ENCODE assay signal across 21 cellular contexts in the genomic region with DNA sequence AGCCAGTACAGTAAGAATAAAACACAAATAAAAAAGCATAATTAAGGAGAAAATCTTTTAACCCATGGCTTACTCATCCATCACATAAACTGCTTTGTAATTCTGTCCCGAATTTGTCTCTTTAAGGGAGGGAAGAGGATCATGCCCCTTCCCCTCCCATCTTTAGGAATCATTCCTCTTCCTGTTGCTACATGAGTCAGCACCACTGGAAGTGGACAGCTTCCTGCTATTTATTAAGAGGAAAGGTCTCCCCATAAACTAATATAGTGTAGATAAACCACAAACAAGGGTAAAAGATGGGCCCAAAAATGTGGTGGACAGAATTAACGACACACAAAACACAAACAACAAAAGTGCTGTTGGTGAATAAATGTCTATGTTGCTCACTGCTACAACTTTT.
DNase-seq lines count a peak whose midpoint lies in the region; ATAC-seq and TF ChIP-seq lines count a peak whose summit lies in the region.
"Had no signal": no experiment of that assay in that cellular context is flagged by ENCODE, and none has a peak within 500 bp of the region (broad histone marks: within the 10 kb centered on the region; RNA-seq: fewer than 3 reads in every experiment).

No MANE protein-coding gene starts in this region.

- peaks cover 24% of the 10 kb centered on the region for H3K4me1 Mint-ChIP-seq in activated naive CD8-positive, alpha-beta T cell treated with anti-CD3 and anti-CD28 coated beads for 36 hours
- peaks cover 7 to 38% (median 29%) of the 10 kb centered on the region in 7 donors for H3K4me1 Mint-ChIP-seq in naive thymus-derived CD4-positive, alpha-beta T cell

- POLR2A ChIA-PET in SK-N-SH (lab: Yijun Ruan, JAX) = no interaction called here
- POLR2A ChIA-PET in PC-3 (lab: Charles Lee; ENCODE audit: unreplicated experiment) = no interaction called here
- POLR2A ChIA-PET in naive thymus-derived CD4-positive, alpha-beta T cell (lab: Charles Lee) = no interaction called here
- POLR2A ChIA-PET in GM10248 (lab: Yijun Ruan, JAX) = no interaction called here

- no peaks in the 10 kb centered on the region for H3K9me3 Mint-ChIP-seq in activated naive CD8-positive, alpha-beta T cell treated with anti-CD3 and anti-CD28 coated beads for 36 hours
- H3K9me3 Mint-ChIP-seq in naive thymus-derived CD4-positive, alpha-beta T cell = peaks cover 0 to 1% (median 0%) of the 10 kb centered on the region in 11 donors
- H3K9me3 Mint-ChIP-seq: activated CD4-positive, alpha-beta T cell treated with anti-CD3 and anti-CD28 coated beads, Interleukin-2, amount 10 ng/mL, durations not matched to agents 24 days and 14 days; activated T-cell treated with anti-CD3 and anti-CD28 coated beads, Interleukin-2, amount 50 U/mL, for 4 hours; T-helper 1 cell treated with Interleukin-12 subunit alpha and Interleukin-12 subunit beta and Interleukin-4 antibody, amounts not matched to agents 30 μg/mL and 1 μg/mL, for 36 hours had no signal

- H2AFZ ChIP-seq in SK-N-SH (ENCODE audit: low read depth) (no peak overlapping the region), PC-3 (ENCODE audit: low read length) (no peak overlapping the region)

- peaks cover 4% of the 10 kb centered on the region for H3K36me3 Mint-ChIP-seq in activated naive CD8-positive, alpha-beta T cell treated with anti-CD3 and anti-CD28 coated beads for 36 hours
- peaks cover 0 to 3% (median 0%) of the 10 kb centered on the region in 5 donors for H3K36me3 Mint-ChIP-seq in naive thymus-derived CD4-positive, alpha-beta T cell

- no TSS peak for BruUV-seq in PC-3 (replicated peaks; lab: Mats Ljungman, UMichigan)

- H3K79me2 ChIP-seq in SK-N-SH (ENCODE audit: insufficient read depth) (peaks cover 79% of the 10 kb centered on the region), PC-3 (ENCODE audit: low read length) (peaks cover 25% of the 10 kb centered on the region; the same call in 1 of the 2 replicates)

- H3K27ac ChIP-seq in SK-N-SH (ENCODE audit: low read depth in 2 of 2, low read length in 1 of 2) (no peak overlapping the region), PC-3 (ENCODE audit: low read length) (0 out of 2 replicates have a peak overlapping the region, but pooled peaks have one; percentile 4)
- H3K27ac ChIP-seq in naive thymus-derived CD4-positive, alpha-beta T cell (ENCODE audit: low read depth, low read length) = no peak overlapping the region
- H3K27ac ChIP-seq: breast epithelium, coronary artery, prostate gland, SJSA1, skin epidermis had no signal

- H3K27me3 ChIP-seq in SK-N-SH (ENCODE audit: insufficient read depth) (no peaks in the 10 kb centered on the region), PC-3 (ENCODE audit: low read length) (no peaks in the 10 kb centered on the region)
- H3K27me3 ChIP-seq in naive thymus-derived CD4-positive, alpha-beta T cell (ENCODE audit: control insufficient read depth in 2 of 2, insufficient read depth in 2 of 2, low read length in 2 of 2) = no peaks in the 10 kb centered on the region
- H3K27me3 ChIP-seq: breast epithelium, SJSA1 had no signal

- H3K4me1 ChIP-seq in SK-N-SH (ENCODE audit: control insufficient read depth in 1 of 2, insufficient read depth in 2 of 2, low read depth in 1 of 2, low read length in 1 of 2) (no peaks in the 10 kb centered on the region; a peak in 2 of 4 replicates), PC-3 (ENCODE audit: insufficient read depth, low read length) (peaks cover 13% of the 10 kb centered on the region)
- H3K4me1 ChIP-seq in naive thymus-derived CD4-positive, alpha-beta T cell (ENCODE audit: control insufficient read depth in 2 of 2, insufficient read depth in 2 of 2, low read length in 2 of 2) = no peaks in the 10 kb centered on the region
- H3K4me1 ChIP-seq: breast epithelium, prostate gland, SJSA1 had no signal

- H3K27ac Mint-ChIP-seq in activated naive CD8-positive, alpha-beta T cell treated with anti-CD3 and anti-CD28 coated beads for 36 hours = no peak overlapping the region
- H3K27ac Mint-ChIP-seq in naive thymus-derived CD4-positive, alpha-beta T cell = no peak overlapping the region
- H3K27ac Mint-ChIP-seq: activated CD4-positive, alpha-beta T cell treated with anti-CD3 and anti-CD28 coated beads, Interleukin-2, amount 10 ng/mL, durations not matched to agents 24 days and 14 days; T-helper 1 cell treated with Interleukin-12 subunit alpha and Interleukin-12 subunit beta and Interleukin-4 antibody, amounts not matched to agents 30 μg/mL and 1 μg/mL, for 36 hours had no signal

- 71% methylated on average over 2 of the region's 2 CpGs for WGBS in SK-N-SH (ENCODE audit: low lambda C conversion rate)

- ATAC-seq in SK-N-SH treated with all-trans-retinoic acid at 6 μM for 48 hours (no peak), PC-3 (peak; percentile 67; the same call in 1 of the 2 replicates)
- ATAC-seq in naive thymus-derived CD4-positive, alpha-beta T cell = no peak
- ATAC-seq: activated T-cell treated with anti-CD3 and anti-CD28 coated beads, Interleukin-2, amount 50 U/mL, for 4 hours had no signal

- H3K9me2 ChIP-seq in SK-N-SH (no peaks in the 10 kb centered on the region), PC-3 (replicated peaks; ENCODE audit: low read length) (no peaks in the 10 kb centered on the region)

- H3K9me3 ChIP-seq in SK-N-SH (no peaks in the 10 kb centered on the region), PC-3 (ENCODE audit: low read length) (no peaks in the 10 kb centered on the region)
- no peaks in the 10 kb centered on the region for H3K9me3 ChIP-seq in naive thymus-derived CD4-positive, alpha-beta T cell (ENCODE audit: control insufficient read depth in 2 of 3, low read length in 3 of 3)
- H3K9me3 ChIP-seq: breast epithelium, prostate gland, SJSA1 had no signal

- DNase-seq in SK-N-SH (no peak), PC-3 (peak; percentile 51), fibroblast of mammary gland (ENCODE audit: low read depth) (peak; percentile 21), renal cortical epithelial cell (ENCODE audit: low read depth) (peak; percentile 38), GM10248 (ENCODE audit: extremely low spot score) (no peak)
- DNase-seq in activated naive CD8-positive, alpha-beta T cell treated with anti-CD3 and anti-CD28 coated beads for 36 hours = no peak
- no peak for DNase-seq in naive thymus-derived CD4-positive, alpha-beta T cell
- DNase-seq: activated CD4-positive, alpha-beta T cell treated with anti-CD3 and anti-CD28 coated beads, Interleukin-2, amount 10 ng/mL, durations not matched to agents 24 days and 14 days; activated T-cell treated with anti-CD3 and anti-CD28 coated beads, Interleukin-2, amount 50 U/mL, for 4 hours; DMS79 treated with DMSO at 0.1 percent for 48 hours; KBM-7; mammary epithelial cell; NCI-H1436; NCI-H510A had no signal

- TF ChIP-seq EP300 in SK-N-SH (IDR thresholded peaks at IDR 0.05; ENCODE audit: borderline replicate concordance in 1 of 2, low read depth in 1 of 2, low read length in 1 of 2) = no peak

- TF ChIP-seq CTCF in SK-N-SH (IDR thresholded peaks at IDR 0.05) = no peak
- no peak for TF ChIP-seq CTCF in PC-3 (conservative IDR thresholded peaks at IDR 0.05; ENCODE audit: low read depth, low read length)
- no peak for TF ChIP-seq CTCF in fibroblast of mammary gland (conservative IDR thresholded peaks at IDR 0.05; ENCODE audit: control insufficient read depth, insufficient read depth, low read depth, low read length)
- TF ChIP-seq CTCF in GM10248 (IDR thresholded peaks at IDR 0.05; ENCODE audit: control extremely low read depth, extremely low read depth, low read depth, missing control alignments) = no peak

- CTCF ChIA-PET in SK-N-SH (lab: Yijun Ruan, JAX) = no interaction called here
- CTCF ChIA-PET in PC-3 (lab: Charles Lee) = no interaction called here
- CTCF ChIA-PET in naive thymus-derived CD4-positive, alpha-beta T cell (lab: Charles Lee) = interaction anchor here (0.5 kb wide), 1 partner anchor 82 kb away, joined by 4 read pairs; no protein-coding TSS in a partner anchor
- CTCF ChIA-PET in GM10248 (lab: Yijun Ruan, JAX) = no interaction called here

- intact Hi-C loops in PC-3 (cut with micrococcal nuclease) = no loop called here
- intact Hi-C loops in naive thymus-derived CD4-positive, alpha-beta T cell (cut with micrococcal nuclease) = no loop called here

- no peak for TF ChIP-seq RAD21 in SK-N-SH (IDR thresholded peaks at IDR 0.05; ENCODE audit: low read length)

- H3F3A ChIP-seq in SK-N-SH (replicated peaks; ENCODE audit: insufficient read depth) (no peaks in the 10 kb centered on the region), PC-3 (ENCODE audit: low read length, unreplicated experiment) (no peaks in the 10 kb centered on the region)

- H3K36me3 ChIP-seq in SK-N-SH (replicated peaks in 1 of 2; ENCODE audit: control insufficient read depth in 1 of 2, insufficient read depth in 2 of 2, low read length in 1 of 2) = no peaks in the 10 kb centered on the region
- no peaks in the 10 kb centered on the region for H3K36me3 ChIP-seq in PC-3 (ENCODE audit: low read depth, low read length)
- no peaks in the 10 kb centered on the region for H3K36me3 ChIP-seq in naive thymus-derived CD4-positive, alpha-beta T cell (ENCODE audit: control insufficient read depth in 2 of 3, insufficient read depth in 3 of 3, low read length in 3 of 3)
- H3K36me3 ChIP-seq: breast epithelium, prostate gland, SJSA1 had no signal

- no peak overlapping the region for H3K9ac ChIP-seq in SK-N-SH
- H3K9ac ChIP-seq in PC-3 (ENCODE audit: low read length) = no peak overlapping the region

- H3K27me3 Mint-ChIP-seq in activated naive CD8-positive, alpha-beta T cell treated with anti-CD3 and anti-CD28 coated beads for 36 hours = no peaks in the 10 kb centered on the region
- H3K27me3 Mint-ChIP-seq in naive thymus-derived CD4-positive, alpha-beta T cell = peaks cover 0 to 13% (median 0%) of the 10 kb centered on the region in 5 donors

- H4K20me1 ChIP-seq in SK-N-SH (ENCODE audit: insufficient read depth) = peaks cover 54% of the 10 kb centered on the region; the same call in 1 of the 2 replicates
- H4K20me1 ChIP-seq in PC-3 (ENCODE audit: low read length) = no peaks in the 10 kb centered on the region

- H3K4me2 ChIP-seq in SK-N-SH = no peak overlapping the region
- H3K4me2 ChIP-seq in PC-3 (ENCODE audit: low read length) = no peak overlapping the region

- no peak overlapping the region for H3K4me3 Mint-ChIP-seq in activated naive CD8-positive, alpha-beta T cell treated with anti-CD3 and anti-CD28 coated beads for 36 hours
- H3K4me3 Mint-ChIP-seq in naive thymus-derived CD4-positive, alpha-beta T cell = no peak overlapping the region
- H3K4me3 Mint-ChIP-seq: activated CD4-positive, alpha-beta T cell treated with anti-CD3 and anti-CD28 coated beads, Interleukin-2, amount 10 ng/mL, durations not matched to agents 24 days and 14 days; activated T-cell treated with anti-CD3 and anti-CD28 coated beads, Interleukin-2, amount 50 U/mL, for 4 hours; T-helper 1 cell treated with Interleukin-12 subunit alpha and Interleukin-12 subunit beta and Interleukin-4 antibody, amounts not matched to agents 30 μg/mL and 1 μg/mL, for 36 hours had no signal

- H3K4me3 ChIP-seq in SK-N-SH (ENCODE audit: low read depth in 2 of 2, low read length in 1 of 2) = no peak overlapping the region
- H3K4me3 ChIP-seq in PC-3 (ENCODE audit: low read length) = no peak overlapping the region
- no peak overlapping the region for H3K4me3 ChIP-seq in fibroblast of mammary gland (ENCODE audit: control insufficient read depth, low read depth, low read length)
- H3K4me3 ChIP-seq in naive thymus-derived CD4-positive, alpha-beta T cell (ENCODE audit: low read length) = no peak overlapping the region
- H3K4me3 ChIP-seq: breast epithelium, coronary artery, prostate gland, SJSA1, skin epidermis had no signal

Comparison
In these comparisons a context has a peak if more than half of its experiments do, and no peak if none do; other contexts are left out.
1. DNase-seq: peak in PC-3 (single experiment), fibroblast of mammary gland (single experiment) and renal cortical epithelial cell (single experiment); none in SK-N-SH (single experiment), activated naive CD8-positive, alpha-beta T cell treated with anti-CD3 and anti-CD28 coated beads for 36 hours (single experiment), naive thymus-derived CD4-positive, alpha-beta T cell (0 of 9) and GM10248 (single experiment).